In genomic region chr3:50337175-50337861, GRCh38 we compare ENCODE assay signal across 8 cellular contexts. TPM values are rescaled to one million over a fixed set of nuclear protein-coding genes. Genes with fewer than 3 reads are reported as not detected.
DNase-seq lines count a peak whose midpoint lies in the region; ATAC-seq and TF ChIP-seq lines count a peak whose summit lies in the region.

No MANE protein-coding gene starts in this region.

- peak; percentile 90 for DNase-seq in NCI-H146 treated with DMSO at 0.1 percent for 48 hours (lab: John Stamatoyannopoulos, UW; ENCODE audit: unreplicated experiment)
- peak; percentile 86 to 99 (median 89) for DNase-seq in T-helper 1 cell
- peak; percentile 98 for DNase-seq in amniotic stem cell (lab: John Stamatoyannopoulos, UW)
- peak; percentile 100 for DNase-seq in left ventricle myocardium inferior
- peak; percentile 99 for DNase-seq in prostate gland (ENCODE audit: low spot score)

- intact Hi-C loops in left ventricle myocardium inferior (cut with micrococcal nuclease) (no loop called here), prostate gland (cut with DNase I) (no loop called here)

- peak; percentile 65 for ATAC-seq in HG02884 (IDR thresholded peaks at IDR 0.05; ENCODE audit: unreplicated experiment)

- H3K27ac ChIP-seq in left ventricle myocardium inferior (replicated peaks) (peak overlapping the region; percentile 95), prostate gland (peak overlapping the region; percentile 93 to 95), urinary bladder (ENCODE audit: low read depth) (peak overlapping the region; percentile 97)

- TF ChIP-seq POLR2A in GM15510 (IDR thresholded peaks at IDR 0.05; ENCODE audit: borderline replicate concordance, extremely low read depth, insufficient read length) (peak; percentile 81), prostate gland (IDR thresholded peaks at IDR 0.05) (peak; percentile 97)

- H3K27me3 ChIP-seq in left ventricle myocardium inferior (ENCODE audit: low read depth) (peaks cover 15% of the 10 kb centered on the region), prostate gland (replicated peaks; ENCODE audit: insufficient read depth) (no peaks in the 10 kb centered on the region)

- H3K36me3 ChIP-seq in left ventricle myocardium inferior (peaks cover 3% of the 10 kb centered on the region), prostate gland (no peaks in the 10 kb centered on the region), urinary bladder (ENCODE audit: insufficient read depth) (no peaks in the 10 kb centered on the region)

- H3K4me1 ChIP-seq in left ventricle myocardium inferior (peaks cover 90% of the 10 kb centered on the region), prostate gland (replicated peaks) (peaks cover 34% of the 10 kb centered on the region), urinary bladder (ENCODE audit: insufficient read depth) (no peaks in the 10 kb centered on the region)

- WGBS in prostate gland = under 1% methylated on average over 76 of the region's 79 CpGs
- WGBS in urinary bladder = under 1% methylated on average over 79 of the region's 79 CpGs

- H3K9me3 ChIP-seq in left ventricle myocardium inferior (replicated peaks) (no peaks in the 10 kb centered on the region), prostate gland (no peaks in the 10 kb centered on the region)

- H3K4me3 ChIP-seq in left ventricle myocardium inferior = peak overlapping the region; percentile 97
- peak overlapping the region; percentile 64 to 78 for H3K4me3 ChIP-seq in prostate gland
- H3K4me3 ChIP-seq in urinary bladder (ENCODE audit: low read depth, low read length) = peak overlapping the region; percentile 62

- TF ChIP-seq CTCF in left ventricle myocardium inferior (IDR thresholded peaks at IDR 0.05; ENCODE audit: borderline replicate concordance) (no peak), prostate gland (IDR thresholded peaks at IDR 0.05) (no peak)

RNA-seq across cellular contexts. Expression of gene RASSF1, which starts 3.3 kb away (rescaled TPM):
- total RNA-seq in left ventricle myocardium inferior (11.4 TPM), prostate gland (10 to 100 TPM; 23.8 to 36.6 TPM), urinary bladder (25.4 TPM)
- polyA plus RNA-seq in urinary bladder = 41.5 TPM

RNA-seq across cellular contexts. Expression of gene ZMYND10, which starts 8.2 kb away (rescaled TPM):
- total RNA-seq in left ventricle myocardium inferior (not detected), prostate gland (10 to 100 TPM in 1 of 2 donors, 1 to 10 TPM in 1; 1.6 to 41.9 TPM), urinary bladder (1.2 TPM)
- 0.62 TPM for polyA plus RNA-seq in urinary bladder

RNA-seq across cellular contexts. Expression of gene TUSC2, which starts 9.3 kb away (rescaled TPM):
- total RNA-seq in left ventricle myocardium inferior = 32.9 TPM
- total RNA-seq in prostate gland = 100 to 1,000 TPM in 1 of 2 donors, 10 to 100 TPM in 1; 31.9 to 121 TPM
- total RNA-seq in urinary bladder = 4.5 TPM
- 48.5 TPM for polyA plus RNA-seq in urinary bladder

RNA-seq across cellular contexts. Expression of gene NPRL2, which starts 13.3 kb away (rescaled TPM):
- total RNA-seq in left ventricle myocardium inferior (16.4 TPM), prostate gland (10 to 100 TPM; 22.8 to 32.1 TPM), urinary bladder (17.3 TPM)
- 17.0 TPM for polyA plus RNA-seq in urinary bladder

RNA-seq across cellular contexts. Expression of gene CYB561D2, which starts 13.3 kb away (rescaled TPM):
- total RNA-seq in left ventricle myocardium inferior (7.0 TPM), prostate gland (10 to 100 TPM; 33.2 to 39.9 TPM), urinary bladder (8.6 TPM)
- 19.2 TPM for polyA plus RNA-seq in urinary bladder

Comparison
In these comparisons a context has a peak if more than half of its experiments do, and no peak if none do; other contexts are left out.
1. Peak in every context shown above with its lines: DNase-seq, ATAC-seq, H3K4me3 ChIP-seq and H3K27ac ChIP-seq.